ENCODE assay signal across 27 cellular contexts in the genomic region with DNA sequence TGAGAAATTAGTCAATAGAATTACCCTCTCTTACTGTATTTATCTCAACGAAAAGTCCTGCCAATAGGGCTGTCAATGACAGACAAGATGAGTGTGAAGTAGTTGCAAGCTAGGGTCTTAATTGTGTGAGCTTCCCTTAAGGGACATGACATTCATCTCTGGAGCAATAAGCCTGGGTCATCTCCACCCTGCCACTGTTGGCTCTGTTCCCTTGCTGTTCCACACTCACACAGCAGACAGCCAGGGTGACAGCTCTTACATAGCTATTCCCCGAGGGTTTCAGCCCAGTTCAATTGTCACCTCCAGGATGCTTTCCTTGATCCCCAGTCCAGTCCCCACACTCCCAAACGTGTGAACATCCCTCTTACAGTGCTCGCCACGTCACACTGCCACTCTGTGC.
"Had no signal": no experiment of that assay in that cellular context is flagged by ENCODE, and none has a peak within 500 bp of the region (broad histone marks: within the 10 kb centered on the region; RNA-seq: fewer than 3 reads in every experiment).

No MANE protein-coding gene starts in this region.

- H3K36me3 ChIP-seq: lower lobe of right lung, pancreas, prostate gland, right lobe of liver, tibial nerve, upper lobe of left lung, vagina had no signal

- H3K9me3 Mint-ChIP-seq: nephron; stimulated activated memory B cell treated with anti-CD40 and anti-IgM and Interleukin-4, amounts not matched to agents 10 μg/mL and 1 μg/mL and 100 μg/mL, for 72 hours had no signal

- H3K27ac ChIP-seq: lower lobe of right lung, pancreas, prostate gland, right lobe of liver, tibial nerve, upper lobe of left lung, vagina had no signal

- H3K4me3 ChIP-seq: lower lobe of right lung, pancreas, prostate gland, right lobe of liver, smooth muscle cell, tibial nerve, upper lobe of left lung, vagina had no signal

- DNase-seq: hypothalamus; immature natural killer cell; kidney; lower lobe of right lung; mammary epithelial cell; mesenchymal stem cell; naive thymus-derived CD8-positive, alpha-beta T cell; nucleus accumbens; pancreas; posterior cingulate gyrus; retina; right lobe of liver; stimulated activated CD4-positive, alpha-beta T cell treated with anti-CD3 and anti-CD28 coated beads, Interleukin-1b, Interleukin-23, amount 100 ng/mL, for 48 hours; stimulated activated CD4-positive, alpha-beta T cell treated with anti-CD3 and anti-CD28 coated beads, Interleukin-2, amount 100 ng/mL, for 48 hours; stimulated activated CD4-positive, alpha-beta T cell treated with anti-CD3 and anti-CD28 coated beads, Interleukin-4, amount 100 ng/mL, for 4 hours; stimulated activated naive CD4-positive, alpha-beta T cell treated with Interleukin-2 at 50 U/mL for 16 hours; stimulated activated naive CD8-positive, alpha-beta T cell treated with anti-CD3 and anti-CD28 coated beads, Interleukin-15, amount 100 ng/mL, for 72 hours; substantia nigra; upper lobe of left lung had no signal

- H3K27ac Mint-ChIP-seq: immature natural killer cell; naive thymus-derived CD8-positive, alpha-beta T cell; nephron; stimulated activated memory B cell treated with anti-CD40 and anti-IgM and Interleukin-4, amounts not matched to agents 10 μg/mL and 1 μg/mL and 100 μg/mL, for 72 hours; stimulated activated naive CD8-positive, alpha-beta T cell treated with anti-CD3 and anti-CD28 coated beads, Interleukin-15, amount 100 ng/mL, for 72 hours had no signal

- H3K4me2 ChIP-seq: smooth muscle cell had no signal

- H3K4me3 Mint-ChIP-seq: immature natural killer cell; naive thymus-derived CD8-positive, alpha-beta T cell; nephron; neural crest cell; stimulated activated memory B cell treated with anti-CD40 and anti-IgM and Interleukin-4, amounts not matched to agents 10 μg/mL and 1 μg/mL and 100 μg/mL, for 72 hours; stimulated activated naive CD8-positive, alpha-beta T cell treated with anti-CD3 and anti-CD28 coated beads, Interleukin-15, amount 100 ng/mL, for 72 hours had no signal

- FAIRE-seq: islet of Langerhans, kidney, pancreas had no signal

- H3K4me1 Mint-ChIP-seq: immature natural killer cell; naive thymus-derived CD8-positive, alpha-beta T cell; stimulated activated memory B cell treated with anti-CD40 and anti-IgM and Interleukin-4, amounts not matched to agents 10 μg/mL and 1 μg/mL and 100 μg/mL, for 72 hours; stimulated activated naive CD8-positive, alpha-beta T cell treated with anti-CD3 and anti-CD28 coated beads, Interleukin-15, amount 100 ng/mL, for 72 hours had no signal

- H3K27me3 ChIP-seq: pancreas, right lobe of liver, tibial nerve, upper lobe of left lung, vagina had no signal

- H3K36me3 Mint-ChIP-seq: immature natural killer cell; naive thymus-derived CD8-positive, alpha-beta T cell; stimulated activated memory B cell treated with anti-CD40 and anti-IgM and Interleukin-4, amounts not matched to agents 10 μg/mL and 1 μg/mL and 100 μg/mL, for 72 hours had no signal

- H3K27me3 Mint-ChIP-seq: stimulated activated memory B cell treated with anti-CD40 and anti-IgM and Interleukin-4, amounts not matched to agents 10 μg/mL and 1 μg/mL and 100 μg/mL, for 72 hours; stimulated activated naive CD8-positive, alpha-beta T cell treated with anti-CD3 and anti-CD28 coated beads, Interleukin-15, amount 100 ng/mL, for 72 hours had no signal

- H3K4me1 ChIP-seq: lower lobe of right lung, pancreas, prostate gland, right lobe of liver, tibial nerve, upper lobe of left lung, vagina had no signal

- ATAC-seq: lower lobe of right lung; naive thymus-derived CD8-positive, alpha-beta T cell; pancreas; right lobe of liver; stimulated activated memory B cell treated with anti-CD40 and anti-IgM and Interleukin-4, amounts not matched to agents 10 μg/mL and 1 μg/mL and 100 μg/mL, for 72 hours; stimulated activated naive CD8-positive, alpha-beta T cell treated with anti-CD3 and anti-CD28 coated beads, Interleukin-15, amount 100 ng/mL, for 72 hours had no signal

- H3K9me3 ChIP-seq: lower lobe of right lung, pancreas, prostate gland, right lobe of liver, upper lobe of left lung, vagina had no signal
